17 cellular contexts compared by ENCODE assay signal in genomic region chr2:128499367-128500135, GRCh38.
"Had no signal": no experiment of that assay in that cellular context is flagged by ENCODE, and none has a peak within 500 bp of the region (broad histone marks: within the 10 kb centered on the region; RNA-seq: fewer than 3 reads in every experiment).

No MANE protein-coding gene starts in this region.

- H3K9me3 Mint-ChIP-seq: activated CD4-positive, alpha-beta memory T cell treated with anti-CD3 and anti-CD28 coated beads for 36 hours; activated naive CD4-positive, alpha-beta T cell treated with anti-CD3 and anti-CD28 coated beads for 36 hours; activated T-cell treated with anti-CD3 and anti-CD28 coated beads, Interleukin-2, amount 50 U/mL, for 72 hours; effector memory CD8-positive, alpha-beta T cell; naive thymus-derived CD8-positive, alpha-beta T cell; stimulated activated naive B cell treated with anti-CD40 and anti-IgM and Interleukin-4, amounts not matched to agents 10 μg/mL and 1 μg/mL and 100 μg/mL, for 72 hours had no signal

- H3K27ac ChIP-seq: cardiac muscle cell, colonic mucosa, psoas muscle, right lobe of liver, VCaP had no signal

- H3K27me3 ChIP-seq: cardiac muscle cell, colonic mucosa, right lobe of liver had no signal

- H3K27ac Mint-ChIP-seq: activated CD4-positive, alpha-beta memory T cell treated with anti-CD3 and anti-CD28 coated beads for 36 hours; activated naive CD4-positive, alpha-beta T cell treated with anti-CD3 and anti-CD28 coated beads for 36 hours; activated T-cell treated with anti-CD3 and anti-CD28 coated beads, Interleukin-2, amount 50 U/mL, for 72 hours had no signal

- H3K36me3 Mint-ChIP-seq: activated CD4-positive, alpha-beta memory T cell treated with anti-CD3 and anti-CD28 coated beads for 36 hours; naive thymus-derived CD8-positive, alpha-beta T cell; stimulated activated naive B cell treated with anti-CD40 and anti-IgM and Interleukin-4, amounts not matched to agents 10 μg/mL and 1 μg/mL and 100 μg/mL, for 72 hours had no signal

- H3K9me3 ChIP-seq: colonic mucosa, mucosa of descending colon, psoas muscle, right lobe of liver had no signal

- DNase-seq: activated CD4-positive, alpha-beta memory T cell treated with anti-CD3 and anti-CD28 coated beads for 36 hours; activated naive CD4-positive, alpha-beta T cell treated with anti-CD3 and anti-CD28 coated beads for 36 hours; activated T-cell treated with anti-CD3 and anti-CD28 coated beads, Interleukin-2, amount 50 U/mL, for 72 hours; colonic mucosa; effector memory CD8-positive, alpha-beta T cell; mucosa of descending colon; occipital lobe; psoas muscle; right lobe of liver; stimulated activated CD4-positive, alpha-beta T cell treated with anti-CD3 and anti-CD28 coated beads, Interleukin-2, amount 100 ng/mL, for 24 hours; stimulated activated naive B cell treated with anti-CD40 and anti-IgM and Interleukin-4, amounts not matched to agents 10 μg/mL and 1 μg/mL and 100 μg/mL, for 72 hours; T-helper 1 cell had no signal

- H3K27me3 Mint-ChIP-seq: activated CD4-positive, alpha-beta memory T cell treated with anti-CD3 and anti-CD28 coated beads for 36 hours had no signal

- H3K4me3 ChIP-seq: cardiac muscle cell, colonic mucosa, lung, mucosa of descending colon, psoas muscle, right lobe of liver had no signal

- ATAC-seq: activated T-cell treated with anti-CD3 and anti-CD28 coated beads, Interleukin-2, amount 50 U/mL, for 72 hours; effector memory CD8-positive, alpha-beta T cell; mucosa of descending colon; naive thymus-derived CD8-positive, alpha-beta T cell; psoas muscle; right lobe of liver; stimulated activated naive B cell treated with anti-CD40 and anti-IgM and Interleukin-4, amounts not matched to agents 10 μg/mL and 1 μg/mL and 100 μg/mL, for 72 hours had no signal

- H3K4me3 Mint-ChIP-seq: activated CD4-positive, alpha-beta memory T cell treated with anti-CD3 and anti-CD28 coated beads for 36 hours; activated naive CD4-positive, alpha-beta T cell treated with anti-CD3 and anti-CD28 coated beads for 36 hours; activated T-cell treated with anti-CD3 and anti-CD28 coated beads, Interleukin-2, amount 50 U/mL, for 72 hours; effector memory CD8-positive, alpha-beta T cell; naive thymus-derived CD8-positive, alpha-beta T cell; stimulated activated naive B cell treated with anti-CD40 and anti-IgM and Interleukin-4, amounts not matched to agents 10 μg/mL and 1 μg/mL and 100 μg/mL, for 72 hours had no signal

- H3K4me1 ChIP-seq: colonic mucosa, psoas muscle, right lobe of liver had no signal

- H3K36me3 ChIP-seq: cardiac muscle cell, colonic mucosa, right lobe of liver had no signal

- FAIRE-seq: astrocyte had no signal
